10 cellular contexts compared by ENCODE assay signal in genomic region chr6:158939255-158940170, GRCh38.
A peak's percentile ranks its signal among the peaks of the same experiment; 100 is the strongest.
DNase-seq lines count a peak whose midpoint lies in the region; ATAC-seq lines count a peak whose summit lies in the region.
"Had no signal": no experiment of that assay in that cellular context is flagged by ENCODE, and none has a peak within 500 bp of the region (broad histone marks: within the 10 kb centered on the region; RNA-seq: fewer than 3 reads in every experiment).

No MANE protein-coding gene starts in this region.

- H3K27me3 Mint-ChIP-seq in activated CD4-positive, alpha-beta T cell treated with anti-CD3 and anti-CD28 coated beads for 36 hours, result peaks cover 7% of the 10 kb centered on the region
- peaks cover 18% of the 10 kb centered on the region for H3K27me3 Mint-ChIP-seq in activated CD8-positive, alpha-beta T cell treated with anti-CD3 and anti-CD28 coated beads, Interleukin-2, amount 10 ng/mL, durations not matched to agents 7 days and 5 days (ENCODE audit: low read depth)
- H3K27me3 Mint-ChIP-seq in immature natural killer cell (ENCODE audit: low read depth in 3 of 3), result peaks cover 8 to 14% (median 12%) of the 10 kb centered on the region in 3 donors
- H3K27me3 Mint-ChIP-seq in stimulated activated naive CD8-positive, alpha-beta T cell treated with anti-CD3 and anti-CD28 coated beads, Interleukin-15, amount 100 ng/mL, for 72 hours, result peaks cover 36% of the 10 kb centered on the region

- CTCF ChIA-PET in activated CD4-positive, alpha-beta T cell treated with anti-CD3 and anti-CD28 coated beads for 36 hours (lab: Charles Lee), result interaction anchor here (0.5 kb wide), 1 partner anchor 29 kb away, joined by 3 read pairs; no protein-coding TSS in a partner anchor
- CTCF ChIA-PET in activated CD8-positive, alpha-beta T cell treated with anti-CD3 and anti-CD28 coated beads, Interleukin-2, amount 10 ng/mL, durations not matched to agents 7 days and 5 days (lab: Charles Lee), result no interaction called here

- H3K27ac Mint-ChIP-seq in activated CD4-positive, alpha-beta T cell treated with anti-CD3 and anti-CD28 coated beads for 36 hours, result no peak overlapping the region
- H3K27ac Mint-ChIP-seq in activated CD8-positive, alpha-beta T cell treated with anti-CD3 and anti-CD28 coated beads, Interleukin-2, amount 10 ng/mL, durations not matched to agents 7 days and 5 days, result no peak overlapping the region
- peak overlapping the region in 2 of 6 donors; percentile 23 to 59 for H3K27ac Mint-ChIP-seq in immature natural killer cell
- peak overlapping the region; percentile 14 to 20 for H3K27ac Mint-ChIP-seq in stimulated activated naive CD8-positive, alpha-beta T cell treated with anti-CD3 and anti-CD28 coated beads, Interleukin-15, amount 100 ng/mL, for 72 hours

- peaks cover 6% of the 10 kb centered on the region for H3K9me3 Mint-ChIP-seq in activated CD4-positive, alpha-beta T cell treated with anti-CD3 and anti-CD28 coated beads for 36 hours (ENCODE audit: low read depth)
- H3K9me3 Mint-ChIP-seq in activated CD8-positive, alpha-beta T cell treated with anti-CD3 and anti-CD28 coated beads, Interleukin-2, amount 10 ng/mL, durations not matched to agents 7 days and 5 days (ENCODE audit: insufficient read depth), result peaks cover 11% of the 10 kb centered on the region
- H3K9me3 Mint-ChIP-seq in immature natural killer cell, result no peaks in the 10 kb centered on the region
- H3K9me3 Mint-ChIP-seq in stimulated activated naive CD8-positive, alpha-beta T cell treated with anti-CD3 and anti-CD28 coated beads, Interleukin-15, amount 100 ng/mL, for 72 hours, result peaks cover 10 to 13% of the 10 kb centered on the region in 2 donors

- H3K4me3 Mint-ChIP-seq in activated CD4-positive, alpha-beta T cell treated with anti-CD3 and anti-CD28 coated beads for 36 hours, result peak overlapping the region; percentile 34
- H3K4me3 Mint-ChIP-seq in activated CD8-positive, alpha-beta T cell treated with anti-CD3 and anti-CD28 coated beads, Interleukin-2, amount 10 ng/mL, durations not matched to agents 7 days and 5 days, result peak overlapping the region; percentile 48
- peak overlapping the region; percentile 69 to 82 (median 77) for H3K4me3 Mint-ChIP-seq in immature natural killer cell
- H3K4me3 Mint-ChIP-seq in stimulated activated naive CD8-positive, alpha-beta T cell treated with anti-CD3 and anti-CD28 coated beads, Interleukin-15, amount 100 ng/mL, for 72 hours, result peak overlapping the region; percentile 72 to 83

- POLR2A ChIA-PET in activated CD4-positive, alpha-beta T cell treated with anti-CD3 and anti-CD28 coated beads for 36 hours (lab: Charles Lee), result no interaction called here
- POLR2A ChIA-PET in activated CD8-positive, alpha-beta T cell treated with anti-CD3 and anti-CD28 coated beads, Interleukin-2, amount 10 ng/mL, durations not matched to agents 7 days and 5 days (lab: Charles Lee), result no interaction called here

- peaks cover 8% of the 10 kb centered on the region for H3K4me1 Mint-ChIP-seq in activated CD4-positive, alpha-beta T cell treated with anti-CD3 and anti-CD28 coated beads for 36 hours
- H3K4me1 Mint-ChIP-seq in activated CD8-positive, alpha-beta T cell treated with anti-CD3 and anti-CD28 coated beads, Interleukin-2, amount 10 ng/mL, durations not matched to agents 7 days and 5 days (ENCODE audit: low read depth), result peaks cover 15% of the 10 kb centered on the region
- peaks cover 10 to 12% of the 10 kb centered on the region in 2 donors for H3K4me1 Mint-ChIP-seq in immature natural killer cell
- peaks cover 16% of the 10 kb centered on the region for H3K4me1 Mint-ChIP-seq in stimulated activated naive CD8-positive, alpha-beta T cell treated with anti-CD3 and anti-CD28 coated beads, Interleukin-15, amount 100 ng/mL, for 72 hours

- DNase-seq in activated CD4-positive, alpha-beta T cell treated with anti-CD3 and anti-CD28 coated beads for 36 hours, result no peak
- no peak for DNase-seq in activated CD4-positive, alpha-beta T cell treated with anti-CD3 and anti-CD28 coated beads for 4 hours
- no peak for DNase-seq in activated CD8-positive, alpha-beta T cell treated with anti-CD3 and anti-CD28 coated beads, Interleukin-2, amount 10 ng/mL, durations not matched to agents 7 days and 5 days
- DNase-seq in immature natural killer cell, result peak in 2 of 3 donors; percentile 6 to 13
- no peak for DNase-seq in stimulated activated naive CD8-positive, alpha-beta T cell treated with anti-CD3 and anti-CD28 coated beads, Interleukin-15, amount 100 ng/mL, for 72 hours
- DNase-seq in cerebellar cortex (ENCODE audit: low spot score), result no peak
- DNase-seq in NCI-H1048 (lab: John Stamatoyannopoulos, UW), result no peak
- DNase-seq: BE2C, T-helper 9 cell had no signal

- peak; percentile 26 for ATAC-seq in activated CD4-positive, alpha-beta T cell treated with anti-CD3 and anti-CD28 coated beads for 36 hours
- ATAC-seq in activated CD8-positive, alpha-beta T cell treated with anti-CD3 and anti-CD28 coated beads, Interleukin-2, amount 10 ng/mL, durations not matched to agents 7 days and 5 days, result peak; percentile 42
- peak; percentile 42 for ATAC-seq in stimulated activated naive CD8-positive, alpha-beta T cell treated with anti-CD3 and anti-CD28 coated beads, Interleukin-15, amount 100 ng/mL, for 72 hours
- ATAC-seq in GM18909 (IDR thresholded peaks at IDR 0.05; ENCODE audit: poor library complexity, unreplicated experiment), result no peak

- H3K36me3 Mint-ChIP-seq in activated CD4-positive, alpha-beta T cell treated with anti-CD3 and anti-CD28 coated beads for 36 hours (ENCODE audit: low read depth), result no peaks in the 10 kb centered on the region
- H3K36me3 Mint-ChIP-seq in activated CD8-positive, alpha-beta T cell treated with anti-CD3 and anti-CD28 coated beads, Interleukin-2, amount 10 ng/mL, durations not matched to agents 7 days and 5 days (ENCODE audit: low read depth), result no peaks in the 10 kb centered on the region
- H3K36me3 Mint-ChIP-seq in immature natural killer cell, result no peaks in the 10 kb centered on the region

- intact Hi-C loops in activated CD4-positive, alpha-beta T cell treated with anti-CD3 and anti-CD28 coated beads for 36 hours (cut with DNase I, micrococcal nuclease), result no loop called here

Comparison
In these comparisons a context has a peak if more than half of its experiments do, and no peak if none do; other contexts are left out.
1. DNase-seq: peak in immature natural killer cell (2 of 3); none in activated CD4-positive, alpha-beta T cell treated with anti-CD3 and anti-CD28 coated beads for 36 hours (single experiment), activated CD4-positive, alpha-beta T cell treated with anti-CD3 and anti-CD28 coated beads for 4 hours (0 of 2), activated CD8-positive, alpha-beta T cell treated with anti-CD3 and anti-CD28 coated beads, Interleukin-2, amount 10 ng/mL, durations not matched to agents 7 days and 5 days (single experiment), stimulated activated naive CD8-positive, alpha-beta T cell treated with anti-CD3 and anti-CD28 coated beads, Interleukin-15, amount 100 ng/mL, for 72 hours (0 of 2), cerebellar cortex (single experiment) and NCI-H1048 (single experiment).
2. H3K27ac Mint-ChIP-seq: peak in stimulated activated naive CD8-positive, alpha-beta T cell treated with anti-CD3 and anti-CD28 coated beads, Interleukin-15, amount 100 ng/mL, for 72 hours (2 of 2); none in activated CD4-positive, alpha-beta T cell treated with anti-CD3 and anti-CD28 coated beads for 36 hours (single experiment) and activated CD8-positive, alpha-beta T cell treated with anti-CD3 and anti-CD28 coated beads, Interleukin-2, amount 10 ng/mL, durations not matched to agents 7 days and 5 days (single experiment).
3. Peak in every context shown above with its lines, with median percentiles within 50 percentile points of each other: H3K4me3 Mint-ChIP-seq.